ENCODE assay signal across 8 cellular contexts in the genomic region with DNA sequence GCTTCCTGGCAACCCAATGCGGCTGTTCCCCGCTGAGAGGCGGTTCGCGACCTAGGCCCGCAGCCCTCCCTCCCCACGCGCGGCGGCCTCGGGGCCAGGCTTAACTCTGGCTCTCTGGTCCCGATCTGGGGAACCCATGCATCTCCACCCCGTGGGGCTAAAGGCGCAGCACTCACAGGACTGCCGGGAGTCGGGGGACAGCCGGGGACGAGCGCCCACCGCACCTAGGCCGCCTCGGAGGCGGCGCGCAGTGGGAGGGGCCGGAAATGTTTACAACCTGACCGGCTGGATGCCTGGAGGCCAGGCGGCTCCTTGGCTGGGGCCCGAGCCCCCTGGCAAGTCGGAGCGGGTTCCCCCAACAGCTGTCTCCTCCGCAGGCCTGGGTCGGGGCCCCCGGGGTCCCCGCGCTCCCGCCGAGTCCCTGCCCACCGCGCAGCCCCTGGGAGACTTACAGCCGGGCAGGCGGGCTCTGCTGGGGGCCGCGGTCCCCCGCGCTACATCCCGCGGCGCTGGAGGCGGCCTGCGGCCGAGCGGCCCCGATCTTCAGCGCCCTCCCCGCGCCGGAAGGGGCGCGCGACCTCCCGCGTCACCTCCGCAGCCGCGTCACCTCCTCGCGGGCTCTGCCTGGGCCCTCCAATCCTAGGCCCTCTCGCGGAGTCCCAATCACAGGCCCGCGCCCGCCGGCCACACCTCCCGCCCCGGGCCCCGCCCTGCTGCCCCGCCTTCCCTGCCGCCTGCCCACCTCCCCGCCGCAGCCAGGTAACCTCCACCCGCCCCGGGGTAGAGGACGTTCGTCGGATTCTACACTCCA. TPM values are rescaled to one million over a fixed set of nuclear protein-coding genes. Genes with fewer than 3 reads are reported as not detected.
DNase-seq lines count a peak whose midpoint lies in the region; ATAC-seq and TF ChIP-seq lines count a peak whose summit lies in the region.

A gene with protein sequence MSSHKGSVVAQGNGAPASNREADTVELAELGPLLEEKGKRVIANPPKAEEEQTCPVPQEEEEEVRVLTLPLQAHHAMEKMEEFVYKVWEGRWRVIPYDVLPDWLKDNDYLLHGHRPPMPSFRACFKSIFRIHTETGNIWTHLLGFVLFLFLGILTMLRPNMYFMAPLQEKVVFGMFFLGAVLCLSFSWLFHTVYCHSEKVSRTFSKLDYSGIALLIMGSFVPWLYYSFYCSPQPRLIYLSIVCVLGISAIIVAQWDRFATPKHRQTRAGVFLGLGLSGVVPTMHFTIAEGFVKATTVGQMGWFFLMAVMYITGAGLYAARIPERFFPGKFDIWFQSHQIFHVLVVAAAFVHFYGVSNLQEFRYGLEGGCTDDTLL (minus strand): TSS at position 580 of the 811 bp plus-strand sequence. CDS start 7,242 bp downstream, outside the sequence.

- peaks cover 6% of the 10 kb centered on the region for H3K27me3 Mint-ChIP-seq in nephron progenitor cell (ENCODE audit: low read depth, poor library complexity)
- no peaks in the 10 kb centered on the region for H3K27me3 Mint-ChIP-seq in stimulated activated naive CD8-positive, alpha-beta T cell treated with anti-CD3 and anti-CD28 coated beads, Interleukin-15, amount 100 ng/mL, for 72 hours

- no peak within 1 kb of the TSS for H3K27ac Mint-ChIP-seq in nephron progenitor cell
- H3K27ac Mint-ChIP-seq in stimulated activated naive CD8-positive, alpha-beta T cell treated with anti-CD3 and anti-CD28 coated beads, Interleukin-15, amount 100 ng/mL, for 72 hours: peak within 1 kb of the TSS; percentile 80 to 87

- peaks cover 33% of the 10 kb centered on the region for H3K4me1 Mint-ChIP-seq in nephron progenitor cell
- H3K4me1 Mint-ChIP-seq in stimulated activated naive CD8-positive, alpha-beta T cell treated with anti-CD3 and anti-CD28 coated beads, Interleukin-15, amount 100 ng/mL, for 72 hours: peaks cover 40% of the 10 kb centered on the region

- no peaks in the 10 kb centered on the region for H3K9me3 Mint-ChIP-seq in nephron progenitor cell
- no peaks in the 10 kb centered on the region for H3K9me3 Mint-ChIP-seq in stimulated activated naive CD8-positive, alpha-beta T cell treated with anti-CD3 and anti-CD28 coated beads, Interleukin-15, amount 100 ng/mL, for 72 hours

- ATAC-seq in stimulated activated naive CD8-positive, alpha-beta T cell treated with anti-CD3 and anti-CD28 coated beads, Interleukin-15, amount 100 ng/mL, for 72 hours: peak; percentile 99

- DNase-seq in ELR (ENCODE audit: low read depth) (peak; percentile 90), GOT3 (lab: John Stamatoyannopoulos, UW) (peak; percentile 49), LNCaP clone FGC (ENCODE audit: low read depth) (peak; percentile 53), fibroblast of the aortic adventitia (ENCODE audit: low read depth) (peak; percentile 73), nephron progenitor cell (peak; percentile 91)
- peak; percentile 98 for DNase-seq in activated effector memory CD4-positive, alpha-beta T cell treated with anti-CD3 and anti-CD28 coated beads, Interleukin-2, amount 50 U/mL, for 16 hours
- peak; percentile 90 to 92 for DNase-seq in stimulated activated naive CD8-positive, alpha-beta T cell treated with anti-CD3 and anti-CD28 coated beads, Interleukin-15, amount 100 ng/mL, for 72 hours

- peaks cover 4% of the 10 kb centered on the region for H3K36me3 Mint-ChIP-seq in nephron progenitor cell (ENCODE audit: low read depth)

- H3K4me3 Mint-ChIP-seq in nephron progenitor cell: peak within 1 kb of the TSS; percentile 93
- peak within 1 kb of the TSS; percentile 88 for H3K4me3 Mint-ChIP-seq in stimulated activated naive CD8-positive, alpha-beta T cell treated with anti-CD3 and anti-CD28 coated beads, Interleukin-15, amount 100 ng/mL, for 72 hours

- TF ChIP-seq POLR2A in Raji (IDR thresholded peaks at IDR 0.05; ENCODE audit: insufficient read depth, low read depth, low read length): peak; percentile 86

- H3K4me3 ChIP-seq in LNCaP clone FGC (ENCODE audit: low read depth, low read length): peak within 1 kb of the TSS; percentile 92
- H3K4me3 ChIP-seq in fibroblast of the aortic adventitia (ENCODE audit: low read depth, low read length): peak within 1 kb of the TSS; percentile 94

- TF ChIP-seq CTCF in LNCaP clone FGC (IDR thresholded peaks at IDR 0.05; ENCODE audit: control insufficient read depth, extremely low read depth, insufficient read depth): no peak
- TF ChIP-seq CTCF in fibroblast of the aortic adventitia (IDR thresholded peaks at IDR 0.05; ENCODE audit: insufficient read depth, low read length): no peak
- no peak for TF ChIP-seq CTCF in nephron progenitor cell (IDR thresholded peaks at IDR 0.05)

RNA-seq across cellular contexts. Expression of the gene that starts here (rescaled TPM):
- 30.4 and 104 TPM in 2 replicates for total RNA-seq in fibroblast of the aortic adventitia (ENCODE audit: low replicate concordance)

Comparison
In these comparisons a context has a peak if more than half of its experiments do, and no peak if none do; other contexts are left out.
1. Peak in every context shown above with its lines: DNase-seq, ATAC-seq and H3K4me3 ChIP-seq.